ENCODE assay signal across 1 cellular context in the genomic region with DNA sequence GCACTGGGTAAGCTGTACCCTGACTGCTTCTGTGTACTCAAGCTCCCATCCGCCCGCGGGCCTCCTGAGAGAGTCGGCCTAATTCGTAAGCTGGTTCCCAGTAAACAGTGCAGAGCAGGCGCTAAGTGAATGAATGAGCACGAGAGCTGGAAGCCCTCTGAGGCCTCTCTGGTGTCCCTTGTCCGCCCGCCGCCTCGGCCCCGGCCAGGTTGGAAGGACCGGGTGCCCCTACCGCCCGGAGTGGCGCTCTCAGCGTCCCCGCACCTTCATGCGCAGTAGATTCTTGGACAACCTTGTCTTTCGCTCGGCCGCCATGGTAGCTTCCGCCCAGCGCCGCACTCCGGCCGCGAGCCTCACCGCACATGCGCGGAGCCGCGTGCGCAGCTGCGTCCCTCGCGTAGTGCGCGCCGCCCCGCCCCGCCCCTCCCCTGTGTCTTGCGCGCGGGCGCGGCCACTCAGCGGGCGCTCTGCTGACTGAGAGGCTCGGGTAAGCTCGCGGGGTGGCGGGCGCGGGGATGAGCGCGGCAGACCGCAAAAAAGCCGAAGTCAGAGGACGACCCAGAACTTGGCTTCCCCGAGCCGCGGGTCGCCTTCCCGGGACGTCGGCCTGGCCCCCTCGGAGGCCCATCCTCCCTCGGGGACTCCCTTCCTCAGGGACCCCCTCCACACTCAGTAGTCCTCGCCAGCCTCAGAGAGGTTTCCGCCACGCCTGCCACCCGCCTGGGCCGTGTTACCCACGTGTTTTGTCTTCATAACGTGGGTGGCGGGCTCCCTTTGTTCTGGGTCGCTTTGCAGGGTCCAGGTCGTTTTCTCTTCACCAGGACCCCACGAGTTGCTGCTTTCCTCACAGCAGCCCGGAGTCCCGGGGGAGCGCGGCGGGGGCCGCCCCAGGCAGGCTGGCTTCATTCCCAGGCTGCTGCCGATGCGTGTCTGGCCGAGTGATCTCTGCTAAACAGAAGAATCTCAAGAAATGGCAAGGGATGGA.
TF ChIP-seq lines count a peak whose summit lies in the region.

A gene with protein sequence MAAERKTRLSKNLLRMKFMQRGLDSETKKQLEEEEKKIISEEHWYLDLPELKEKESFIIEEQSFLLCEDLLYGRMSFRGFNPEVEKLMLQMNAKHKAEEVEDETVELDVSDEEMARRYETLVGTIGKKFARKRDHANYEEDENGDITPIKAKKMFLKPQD (minus strand): TSS at position 364 of the 985 bp plus-strand sequence. CDS start 49 bp downstream, at position 315.

TF ChIP-seq in Ishikawa, 13 proteins besides CTCF, POLR2A, EP300 and RAD21 (continued from another document):
- TF ChIP-seq TAF1 (IDR thresholded peaks at IDR 0.05; ENCODE audit: low read depth) (peak; percentile 52; the same call in 1 of the 2 replicates), EGR1 (IDR thresholded peaks at IDR 0.05) (no peak)
- TF ChIP-seq, protein P1, sequence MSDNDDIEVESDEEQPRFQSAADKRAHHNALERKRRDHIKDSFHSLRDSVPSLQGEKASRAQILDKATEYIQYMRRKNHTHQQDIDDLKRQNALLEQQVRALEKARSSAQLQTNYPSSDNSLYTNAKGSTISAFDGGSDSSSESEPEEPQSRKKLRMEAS (IDR thresholded peaks at IDR 0.05), result peak; percentile 95
